Comparison of ENCODE assay signal across 17 cellular contexts in the genomic region with DNA sequence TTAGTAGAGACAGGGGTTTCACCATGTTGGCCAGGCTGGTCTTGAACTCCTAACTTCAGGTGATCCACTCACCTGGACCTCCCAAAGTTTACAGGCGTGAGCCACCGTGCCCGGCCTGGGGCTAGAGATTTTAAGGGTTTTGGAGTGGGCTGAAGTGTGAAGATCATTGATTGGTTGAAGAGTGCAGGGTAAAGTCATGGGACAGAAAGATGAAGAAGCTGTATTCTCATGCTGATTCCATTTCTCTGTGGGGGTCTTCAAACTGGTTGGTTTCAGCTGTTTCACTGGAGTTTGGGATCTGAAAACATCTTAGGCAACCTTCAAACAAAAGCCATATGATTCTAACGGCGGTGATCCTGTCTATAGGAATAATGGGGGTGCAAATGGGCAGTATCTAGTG. TPM values are rescaled to one million over a fixed set of nuclear protein-coding genes. Genes with fewer than 3 reads are reported as not detected.
DNase-seq lines count a peak whose midpoint lies in the region; ATAC-seq lines count a peak whose summit lies in the region.
"Had no signal": no experiment of that assay in that cellular context is flagged by ENCODE, and none has a peak within 500 bp of the region (broad histone marks: within the 10 kb centered on the region; RNA-seq: fewer than 3 reads in every experiment).

No MANE protein-coding gene starts in this region.

- CTCF ChIA-PET in activated CD4-positive, alpha-beta T cell treated with anti-CD3 and anti-CD28 coated beads for 36 hours (lab: Charles Lee): no interaction called here

- H3K9me3 ChIP-seq in HUES48 (ENCODE audit: control insufficient read depth, insufficient read depth, low read length): no peaks in the 10 kb centered on the region
- peaks cover 2% of the 10 kb centered on the region for H3K9me3 ChIP-seq in neuron (ENCODE audit: low read length)

- DNase-seq in caudate nucleus (lab: John Stamatoyannopoulos, UW) (no peak), iPS DF 19.7 (ENCODE audit: low read depth, low spot score) (peak; percentile 30), left colon (no peak)
- no peak for DNase-seq in activated CD4-positive, alpha-beta T cell treated with anti-CD3 and anti-CD28 coated beads for 36 hours
- no peak for DNase-seq in effector memory CD8-positive, alpha-beta T cell
- DNase-seq: CD4-positive, alpha-beta memory T cell; DMS153; GM23248; KBM-7; NCI-H1694; NK-92 treated with Interleukin-12 subunit alpha and Interleukin-12 subunit beta, amount 100 ng/mL, for 24 hours; SHP77 had no signal

- H3K4me3 ChIP-seq in HUES48 (ENCODE audit: low read depth, low read length): no peak overlapping the region; the same call in 1 of the 2 replicates
- H3K4me3 ChIP-seq in neuron (ENCODE audit: low read length): peak overlapping the region; percentile 14
- H3K4me3 ChIP-seq: GM12878, GM23248 had no signal

- intact Hi-C loops in left colon (cut with DNase I, micrococcal nuclease): no loop called here
- intact Hi-C loops in activated CD4-positive, alpha-beta T cell treated with anti-CD3 and anti-CD28 coated beads for 36 hours (cut with DNase I, micrococcal nuclease): no loop called here

- H3K27me3 Mint-ChIP-seq in activated CD4-positive, alpha-beta T cell treated with anti-CD3 and anti-CD28 coated beads for 36 hours: peaks cover 12% of the 10 kb centered on the region
- H3K27me3 Mint-ChIP-seq in effector memory CD8-positive, alpha-beta T cell: peaks cover 38 to 44% of the 10 kb centered on the region in 2 donors

- H3K27me3 ChIP-seq in HUES48 (ENCODE audit: control insufficient read depth, insufficient read depth, low read length) (no peaks in the 10 kb centered on the region), neuron (ENCODE audit: insufficient read depth, low read length) (no peaks in the 10 kb centered on the region)

- peaks cover 14% of the 10 kb centered on the region for H3K4me1 ChIP-seq in HUES48 (ENCODE audit: control insufficient read depth, insufficient read depth, low read length)
- H3K4me1 ChIP-seq in neuron (ENCODE audit: insufficient read depth, low read length): peaks cover 36% of the 10 kb centered on the region

- H3K4me1 Mint-ChIP-seq in activated CD4-positive, alpha-beta T cell treated with anti-CD3 and anti-CD28 coated beads for 36 hours: no peaks in the 10 kb centered on the region
- no peaks in the 10 kb centered on the region for H3K4me1 Mint-ChIP-seq in effector memory CD8-positive, alpha-beta T cell (ENCODE audit: low read depth in 2 of 2)
- H3K4me1 Mint-ChIP-seq: CD4-positive, alpha-beta memory T cell had no signal

- POLR2A ChIA-PET in activated CD4-positive, alpha-beta T cell treated with anti-CD3 and anti-CD28 coated beads for 36 hours (lab: Charles Lee): no interaction called here

- peak overlapping the region; percentile 27 for H2AFZ ChIP-seq in neuron (ENCODE audit: low read depth, low read length)
- H2AFZ ChIP-seq: GM23248 had no signal

- ATAC-seq in left colon (no peak), GM18868 (IDR thresholded peaks at IDR 0.05; ENCODE audit: unreplicated experiment) (no peak)
- ATAC-seq in activated CD4-positive, alpha-beta T cell treated with anti-CD3 and anti-CD28 coated beads for 36 hours: no peak
- ATAC-seq in effector memory CD8-positive, alpha-beta T cell (replicated peaks): no peak
- ATAC-seq: GM12878, HepG2 had no signal

- no peak overlapping the region for H3K9ac ChIP-seq in HUES48 (ENCODE audit: low read depth, low read length)
- H3K9ac ChIP-seq: GM23248 had no signal

- no peaks in the 10 kb centered on the region for H3K9me3 Mint-ChIP-seq in activated CD4-positive, alpha-beta T cell treated with anti-CD3 and anti-CD28 coated beads for 36 hours (ENCODE audit: low read depth)
- no peaks in the 10 kb centered on the region for H3K9me3 Mint-ChIP-seq in effector memory CD8-positive, alpha-beta T cell

- no peak overlapping the region for H3K27ac Mint-ChIP-seq in activated CD4-positive, alpha-beta T cell treated with anti-CD3 and anti-CD28 coated beads for 36 hours
- no peak overlapping the region for H3K27ac Mint-ChIP-seq in effector memory CD8-positive, alpha-beta T cell
- H3K27ac Mint-ChIP-seq: CD4-positive, alpha-beta memory T cell had no signal

- no peak overlapping the region for H3K4me3 Mint-ChIP-seq in activated CD4-positive, alpha-beta T cell treated with anti-CD3 and anti-CD28 coated beads for 36 hours
- H3K4me3 Mint-ChIP-seq in effector memory CD8-positive, alpha-beta T cell: no peak overlapping the region

- H3K36me3 ChIP-seq in HUES48 (ENCODE audit: control insufficient read depth, insufficient read depth, low read length): no peaks in the 10 kb centered on the region
- H3K36me3 ChIP-seq in neuron (ENCODE audit: insufficient read depth, low read length): no peaks in the 10 kb centered on the region

- peak overlapping the region; percentile 59 for H3K27ac ChIP-seq in HUES48 (ENCODE audit: low read depth, low read length)
- H3K27ac ChIP-seq in caudate nucleus (ENCODE audit: low read depth, low read length): peak overlapping the region; percentile 78
- H3K27ac ChIP-seq: GM23248 had no signal

- H3K36me3 Mint-ChIP-seq in activated CD4-positive, alpha-beta T cell treated with anti-CD3 and anti-CD28 coated beads for 36 hours (ENCODE audit: low read depth): no peaks in the 10 kb centered on the region
- H3K36me3 Mint-ChIP-seq in effector memory CD8-positive, alpha-beta T cell (ENCODE audit: insufficient read depth): no peaks in the 10 kb centered on the region
- H3K36me3 Mint-ChIP-seq: CD4-positive, alpha-beta memory T cell had no signal

RNA-seq across cellular contexts. Expression of a gene that starts 52.1 kb away (rescaled TPM):
- 10 to 100 TPM in 1 of 2 donors, 1 to 10 TPM in 1; 3.5 to 12.0 TPM for total RNA-seq in left colon
- total RNA-seq in activated CD4-positive, alpha-beta T cell treated with anti-CD3 and anti-CD28 coated beads for 36 hours: 1 to 10 TPM; 2.5 to 3.4 TPM
- total RNA-seq: GM23248 had no signal
